ENCODE assay signal across 12 cellular contexts in genomic region chr1:201489656-201490261, GRCh38. TPM values are rescaled to one million over a fixed set of nuclear protein-coding genes. Genes with fewer than 3 reads are reported as not detected.
DNase-seq lines count a peak whose midpoint lies in the region; ATAC-seq and TF ChIP-seq lines count a peak whose summit lies in the region.
"Had no signal": no experiment of that assay in that cellular context is flagged by ENCODE, and none has a peak within 500 bp of the region (broad histone marks: within the 10 kb centered on the region; RNA-seq: fewer than 3 reads in every experiment).

No MANE protein-coding gene starts in this region.

- TF ChIP-seq CTCF in RWPE1 (conservative IDR thresholded peaks at IDR 0.05; ENCODE audit: low read depth), result no peak

- no peak for ATAC-seq in HG03045 (IDR thresholded peaks at IDR 0.05; ENCODE audit: unreplicated experiment)

- CTCF ChIA-PET in RWPE1 (lab: Yijun Ruan, JAX), result interaction anchor here (0.5 to 22.3 kb wide), 4 partner anchors 8 to 143 kb away, joined by 3 to 464 read pairs (median 4); partner anchors contain the start of gene CSRP1

- H3K9ac ChIP-seq in rectal smooth muscle tissue (ENCODE audit: low read length), result no peak overlapping the region

- no peaks in the 10 kb centered on the region for H3K27me3 ChIP-seq in esophagus (ENCODE audit: control insufficient read depth in 1 of 2, insufficient read depth in 2 of 2, low read length in 2 of 2)
- no peaks in the 10 kb centered on the region for H3K27me3 ChIP-seq in rectal smooth muscle tissue (ENCODE audit: control insufficient read depth, insufficient read depth, low read length)

- H3K27ac ChIP-seq in RWPE1 (peak overlapping the region; percentile 93), esophagus (ENCODE audit: low read depth in 2 of 2, low read length in 1 of 2) (peak overlapping the region; percentile 61 to 81), rectal smooth muscle tissue (ENCODE audit: low read depth, low read length) (peak overlapping the region; percentile 99)

- H3K4me3 ChIP-seq in esophagus (ENCODE audit: low read depth in 1 of 2, low read length in 2 of 2), result no peak overlapping the region
- peak overlapping the region; percentile 13 for H3K4me3 ChIP-seq in rectal smooth muscle tissue (ENCODE audit: low read length)

- DNase-seq in EH (ENCODE audit: low read depth) (peak; percentile 70), RWPE1 (ENCODE audit: low spot score) (no peak), NCI-H524 (lab: John Stamatoyannopoulos, UW) (no peak), superior temporal gyrus (ENCODE audit: extremely low spot score) (no peak), NCI-H2081 treated with DMSO at 0.1 percent for 48 hours (lab: John Stamatoyannopoulos, UW) (no peak)
- DNase-seq: activated CD8-positive, alpha-beta memory T cell treated with anti-CD3 and anti-CD28 coated beads for 24 hours; natural killer cell; NCI-H2171; stimulated activated CD4-positive, alpha-beta T cell treated with anti-CD3 and anti-CD28 coated beads, Interleukin-4, amount 100 ng/mL, for 24 hours had no signal

- no peaks in the 10 kb centered on the region for H3K9me3 ChIP-seq in esophagus (ENCODE audit: control insufficient read depth in 2 of 2, insufficient read depth in 1 of 2, low read depth in 1 of 2, low read length in 1 of 2)

- peaks cover 18 to 30% of the 10 kb centered on the region in 2 donors for H3K4me1 ChIP-seq in esophagus (ENCODE audit: control insufficient read depth in 2 of 2, insufficient read depth in 2 of 2, low read length in 1 of 2)
- peaks cover 77% of the 10 kb centered on the region for H3K4me1 ChIP-seq in rectal smooth muscle tissue (ENCODE audit: control insufficient read depth, insufficient read depth, low read length)

- peaks cover 10 to 37% of the 10 kb centered on the region in 2 donors for H3K36me3 ChIP-seq in esophagus (ENCODE audit: control insufficient read depth in 2 of 2, insufficient read depth in 2 of 2, low read length in 1 of 2)
- H3K36me3 ChIP-seq in rectal smooth muscle tissue (ENCODE audit: control insufficient read depth, insufficient read depth, low read length), result peaks cover 52% of the 10 kb centered on the region

- POLR2A ChIA-PET in RWPE1 (lab: Yijun Ruan, JAX; ENCODE audit: low non-redundant PET), result interaction anchor here (0.9 to 1.7 kb wide), 3 partner anchors 9 to 16 kb away, joined by 3 to 5 read pairs (median 4); partner anchors contain the start of gene CSRP1

- 70 to 74% methylated on average over 6 of the region's 6 CpGs for WGBS in esophagus, 2 donors

RNA-seq across cellular contexts. Expression of gene CSRP1, which starts 17.2 kb away (rescaled TPM):
- 100 to 1,000 TPM; 174 to 333 TPM for polyA plus RNA-seq in esophagus

RNA-seq across cellular contexts. Expression of gene PHLDA3, which starts 20.8 kb away (rescaled TPM):
- polyA plus RNA-seq in esophagus, result 10 to 100 TPM; 40.4 to 76.9 TPM

RNA-seq across cellular contexts. Expression of gene NAV1, which starts 49.2 kb away (rescaled TPM):
- 1 to 10 TPM; 3.9 to 4.6 TPM for polyA plus RNA-seq in esophagus
